In the genomic region with DNA sequence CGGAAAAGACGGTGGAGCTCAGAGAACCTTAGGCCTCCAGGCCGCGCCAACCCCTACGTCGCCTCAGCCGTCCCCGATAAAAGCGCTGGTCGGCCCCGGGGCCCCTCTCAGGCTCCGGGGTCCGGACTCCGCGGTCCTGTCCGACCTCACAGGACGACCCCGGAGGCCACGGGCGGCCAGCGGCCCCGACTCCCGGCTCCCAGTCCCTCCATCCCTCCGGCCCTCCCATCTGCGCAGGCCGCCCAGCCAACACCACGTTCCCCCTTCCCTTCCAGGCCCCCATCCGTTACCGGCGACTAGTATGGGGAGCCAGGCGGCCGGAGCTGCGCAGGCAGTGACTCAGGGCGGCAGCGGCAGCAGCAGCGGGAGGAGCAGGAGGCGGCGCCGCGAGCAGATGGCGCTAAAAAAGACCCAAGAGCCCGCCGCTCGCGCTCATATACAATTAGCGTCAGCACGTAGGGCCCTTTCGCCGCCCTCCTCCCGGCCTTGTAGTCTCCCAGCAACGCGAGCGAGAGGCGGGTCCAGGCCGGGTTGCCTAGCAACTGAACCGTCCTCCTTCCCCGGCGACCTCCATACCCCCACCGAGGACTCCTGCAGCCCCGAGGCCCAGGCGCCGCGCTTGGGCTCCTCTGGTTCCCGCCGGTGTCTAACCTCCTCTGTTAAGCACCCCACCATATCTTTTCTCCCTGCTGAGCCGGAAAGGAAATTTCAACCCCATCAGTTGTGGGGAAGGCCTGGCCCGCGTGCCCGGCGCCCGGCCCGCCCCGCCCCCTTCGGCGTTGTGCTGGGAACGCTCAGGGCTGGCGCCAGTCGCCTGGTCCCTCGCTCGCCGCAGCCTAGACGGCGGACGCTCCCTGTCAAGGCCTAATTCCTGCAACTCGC, we compare ENCODE assay signal across 7 cellular contexts. TPM values are rescaled to one million over a fixed set of nuclear protein-coding genes. Genes with fewer than 3 reads are reported as not detected.
A peak's percentile ranks its signal among the peaks of the same experiment; 100 is the strongest.
DNase-seq lines count a peak whose midpoint lies in the region; ATAC-seq and TF ChIP-seq lines count a peak whose summit lies in the region.

A gene with protein sequence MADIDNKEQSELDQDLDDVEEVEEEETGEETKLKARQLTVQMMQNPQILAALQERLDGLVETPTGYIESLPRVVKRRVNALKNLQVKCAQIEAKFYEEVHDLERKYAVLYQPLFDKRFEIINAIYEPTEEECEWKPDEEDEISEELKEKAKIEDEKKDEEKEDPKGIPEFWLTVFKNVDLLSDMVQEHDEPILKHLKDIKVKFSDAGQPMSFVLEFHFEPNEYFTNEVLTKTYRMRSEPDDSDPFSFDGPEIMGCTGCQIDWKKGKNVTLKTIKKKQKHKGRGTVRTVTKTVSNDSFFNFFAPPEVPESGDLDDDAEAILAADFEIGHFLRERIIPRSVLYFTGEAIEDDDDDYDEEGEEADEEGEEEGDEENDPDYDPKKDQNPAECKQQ (minus strand): TSS at position 409 of the 882 bp plus-strand sequence. CDS start 10,466 bp downstream, outside the sequence.

- in situ Hi-C loops in astrocyte of the cerebellum (cut with HindIII; ENCODE audit: low sequenced_read_pairs): no loop called here

- no peaks in the 10 kb centered on the region for H3K9me2 ChIP-seq in hepatocyte (replicated peaks; ENCODE audit: insufficient read depth)

- ATAC-seq in GM18505 (IDR thresholded peaks at IDR 0.05; ENCODE audit: unreplicated experiment) (peak; percentile 90), HG02973 (IDR thresholded peaks at IDR 0.05; ENCODE audit: unreplicated experiment) (peak; percentile 91)

- WGBS in hepatocyte (ENCODE audit: low lambda C conversion rate, missing lambda C conversion rate): under 1% methylated on average over 76 of the region's 85 CpGs

- H3K4me3 ChIP-seq in astrocyte of the cerebellum (ENCODE audit: low read depth, low read length): peak within 1 kb of the TSS; percentile 88
- H3K4me3 ChIP-seq in hepatocyte: peak within 1 kb of the TSS; percentile 71

- H3K4me1 ChIP-seq in hepatocyte (ENCODE audit: insufficient read depth): peaks cover 8% of the 10 kb centered on the region

- peaks cover 39% of the 10 kb centered on the region for H4K20me1 ChIP-seq in hepatocyte (ENCODE audit: insufficient read depth, poor library complexity, severe bottlenecking)

- H3K9me3 ChIP-seq in hepatocyte (ENCODE audit: low read depth): no peaks in the 10 kb centered on the region

- TF ChIP-seq POLR2A in GM18505 (IDR thresholded peaks at IDR 0.05; ENCODE audit: borderline replicate concordance, extremely low read depth, insufficient read depth, insufficient read length): peak; percentile 96

- H3K27ac ChIP-seq in hepatocyte: peak within 1 kb of the TSS; percentile 99

- H3K4me2 ChIP-seq in hepatocyte: peak within 1 kb of the TSS; percentile 81

- H2AFZ ChIP-seq in hepatocyte: peak within 1 kb of the TSS; percentile 72

- peaks cover 42% of the 10 kb centered on the region for H3K79me2 ChIP-seq in hepatocyte

- DNase-seq in NCI-H2029 (lab: John Stamatoyannopoulos, UW) (peak; percentile 97), T-helper 22 cell (ENCODE audit: low read depth) (peak; percentile 92), astrocyte of the cerebellum (ENCODE audit: low read depth) (peak; percentile 96), hepatocyte (ENCODE audit: low spot score) (peak; percentile 98), retina (peak; percentile 100)

- no peaks in the 10 kb centered on the region for H3K27me3 ChIP-seq in hepatocyte

- no peak for TF ChIP-seq CTCF in astrocyte of the cerebellum (IDR thresholded peaks at IDR 0.05; ENCODE audit: low read depth, low read length, missing control alignments)
- TF ChIP-seq CTCF in hepatocyte (IDR thresholded peaks at IDR 0.05; ENCODE audit: poor library complexity): no peak

- no peaks in the 10 kb centered on the region for H3K36me3 ChIP-seq in hepatocyte (replicated peaks; ENCODE audit: insufficient read depth, low read depth)

RNA-seq across cellular contexts. Expression of the gene that starts here (rescaled TPM):
- total RNA-seq in hepatocyte: 352 and 402 TPM in 2 replicates
- polyA plus RNA-seq in hepatocyte: 117 and 122 TPM in 2 replicates

Comparison
In these comparisons a context has a peak if more than half of its experiments do, and no peak if none do; other contexts are left out.
1. Peak in every context shown above with its lines: DNase-seq, ATAC-seq, H3K4me3 ChIP-seq and H3K27ac ChIP-seq.